12 cellular contexts compared by ENCODE assay signal in genomic region chr14:49480053-49480452, GRCh38.
DNase-seq lines count a peak whose midpoint lies in the region; ATAC-seq and TF ChIP-seq lines count a peak whose summit lies in the region.
"Had no signal": no experiment of that assay in that cellular context is flagged by ENCODE, and none has a peak within 500 bp of the region (broad histone marks: within the 10 kb centered on the region; RNA-seq: fewer than 3 reads in every experiment).

No MANE protein-coding gene starts in this region.

- TF ChIP-seq CTCF in C4-2B (conservative IDR thresholded peaks at IDR 0.05) (no peak), VCaP (conservative IDR thresholded peaks at IDR 0.05) (no peak), lower lobe of right lung (IDR thresholded peaks at IDR 0.05) (no peak), upper lobe of right lung (IDR thresholded peaks at IDR 0.05) (no peak), uterus (IDR thresholded peaks at IDR 0.05) (no peak)

- H3K27ac ChIP-seq in C4-2B: peak overlapping the region; percentile 96
- peak overlapping the region; percentile 84 for H3K27ac ChIP-seq in VCaP
- H3K27ac ChIP-seq in lower lobe of right lung: peak overlapping the region; percentile 66
- peak overlapping the region; percentile 34 for H3K27ac ChIP-seq in upper lobe of right lung
- no peak overlapping the region for H3K27ac ChIP-seq in uterus

- H3K36me3 ChIP-seq in lower lobe of right lung: no peaks in the 10 kb centered on the region
- H3K36me3 ChIP-seq in upper lobe of right lung: no peaks in the 10 kb centered on the region
- H3K36me3 ChIP-seq in uterus: no peaks in the 10 kb centered on the region

- no peak overlapping the region for H3K4me3 ChIP-seq in lower lobe of right lung
- no peak overlapping the region for H3K4me3 ChIP-seq in upper lobe of right lung
- H3K4me3 ChIP-seq in uterus: no peak overlapping the region

- no peaks in the 10 kb centered on the region for H3K4me1 ChIP-seq in lower lobe of right lung
- no peaks in the 10 kb centered on the region for H3K4me1 ChIP-seq in upper lobe of right lung
- H3K4me1 ChIP-seq in uterus: no peaks in the 10 kb centered on the region

- H3K27me3 ChIP-seq in lower lobe of right lung (ENCODE audit: low read depth) (no peaks in the 10 kb centered on the region), upper lobe of right lung (no peaks in the 10 kb centered on the region), uterus (no peaks in the 10 kb centered on the region)

- DNase-seq in lower lobe of right lung (no peak), upper lobe of right lung (no peak), HuH-7.5 (ENCODE audit: low spot score) (no peak), uterus (no peak)
- DNase-seq: C1 segment of cervical spinal cord; CD4-positive, alpha-beta memory T cell; GF-D8; KG1 had no signal

- intact Hi-C loops in lower lobe of right lung (cut with DNase I) (no loop called here), upper lobe of right lung (cut with DNase I) (no loop called here), uterus (cut with DNase I; ENCODE audit: low total_unique reads) (no loop called here)

- peak; percentile 55 to 68 for ATAC-seq in lower lobe of right lung
- ATAC-seq in upper lobe of right lung: peak; percentile 50
- no peak for ATAC-seq in HG03175 (IDR thresholded peaks at IDR 0.05; ENCODE audit: unreplicated experiment)
- ATAC-seq: HCT116 had no signal

- H3K9me3 ChIP-seq in lower lobe of right lung (peaks cover 3% of the 10 kb centered on the region), upper lobe of right lung (no peaks in the 10 kb centered on the region), uterus (no peaks in the 10 kb centered on the region)

- no peak for TF ChIP-seq POLR2A in uterus (IDR thresholded peaks at IDR 0.05)

Comparison
In these comparisons a context has a peak if more than half of its experiments do, and no peak if none do; other contexts are left out.
1. H3K27ac ChIP-seq: peak in C4-2B (single experiment), VCaP (single experiment), lower lobe of right lung (single experiment) and upper lobe of right lung (single experiment); none in uterus (0 of 2).